ENCODE assay signal across 1 cellular context in genomic region chr11:46260161-46260560, GRCh38.
TF ChIP-seq lines count a peak whose summit lies in the region.

No MANE protein-coding gene starts in this region.

TF ChIP-seq in GM23338, 12 proteins besides CTCF, POLR2A, EP300 and RAD21 (continued from another document):
- TF ChIP-seq ZNF462 (CRISPR knock-in tag; IDR thresholded peaks at IDR 0.05) (no peak), NANOG (IDR thresholded peaks at IDR 0.05; ENCODE audit: borderline replicate concordance) (no peak), POLR2AphosphoS5 (IDR thresholded peaks at IDR 0.05; ENCODE audit: low read depth) (no peak)
